17 cellular contexts compared by ENCODE assay signal in genomic region chr4:1323280-1323634, GRCh38.
"Had no signal": no experiment of that assay in that cellular context is flagged by ENCODE, and none has a peak within 500 bp of the region (broad histone marks: within the 10 kb centered on the region; RNA-seq: fewer than 3 reads in every experiment).

No MANE protein-coding gene starts in this region.

- H3K4me1 ChIP-seq: esophagus squamous epithelium, tibial nerve, uterus had no signal

- ATAC-seq: activated naive CD8-positive, alpha-beta T cell treated with anti-CD3 and anti-CD28 coated beads, Interleukin-2, amount 50 U/mL, for 24 hours; mucosa of descending colon; naive thymus-derived CD8-positive, alpha-beta T cell; T-cell had no signal

- FAIRE-seq: colon had no signal

- H3K36me3 ChIP-seq: uterus had no signal

- H3K27ac ChIP-seq: foreskin keratinocyte, neutrophil, tibial nerve, uterus had no signal

- H3K9me3 ChIP-seq: esophagus squamous epithelium, mucosa of descending colon, neutrophil, tibial nerve, uterus had no signal

- H3K27me3 ChIP-seq: esophagus squamous epithelium, foreskin keratinocyte, neutrophil, tibial nerve, uterus had no signal

- H3K4me3 ChIP-seq: esophagus squamous epithelium, lung, mucosa of descending colon, tibial nerve, uterus had no signal

- DNase-seq: activated CD4-positive, CD25-positive, alpha-beta regulatory T cell treated with anti-CD3 and anti-CD28 coated beads, Interleukin-2, amount 50 U/mL, for 72 hours; activated naive CD4-positive, alpha-beta T cell treated with Interleukin-2 at 50 U/mL for 16 hours; activated naive CD8-positive, alpha-beta T cell treated with anti-CD3 and anti-CD28 coated beads, Interleukin-2, amount 50 U/mL, for 24 hours; activated T-cell treated with anti-CD3 and anti-CD28 coated beads for 4 hours; esophagus squamous epithelium; naive thymus-derived CD8-positive, alpha-beta T cell; retina; stimulated activated CD4-positive, alpha-beta T cell treated with anti-CD3 and anti-CD28 coated beads, Interleukin-4, amount 100 ng/mL, for 24 hours; stimulated activated naive CD4-positive, alpha-beta T cell; T-cell; uterus had no signal
